ENCODE assay signal across 9 cellular contexts in genomic region chr12:32399045-32399372, GRCh38. TPM values are rescaled to one million over a fixed set of nuclear protein-coding genes. Genes with fewer than 3 reads are reported as not detected.
DNase-seq lines count a peak whose midpoint lies in the region; ATAC-seq and TF ChIP-seq lines count a peak whose summit lies in the region.
"Had no signal": no experiment of that assay in that cellular context is flagged by ENCODE, and none has a peak within 500 bp of the region (broad histone marks: within the 10 kb centered on the region; RNA-seq: fewer than 3 reads in every experiment).

No MANE protein-coding gene starts in this region.

- H3F3A ChIP-seq in MM.1S (ENCODE audit: insufficient read depth, low read length), result peaks cover 18% of the 10 kb centered on the region

- no peak overlapping the region for H4K8ac ChIP-seq in neuronal stem cell (ENCODE audit: low read depth, low read length)

- H3K27ac Mint-ChIP-seq in CD8-positive, alpha-beta T cell, result no peak overlapping the region

- peak overlapping the region; percentile 99 for H3K23ac ChIP-seq in neuronal stem cell (ENCODE audit: low read depth, low read length, poor library complexity)

- no peaks in the 10 kb centered on the region for H3K36me3 Mint-ChIP-seq in CD8-positive, alpha-beta T cell

- no peak for ATAC-seq in CD8-positive, alpha-beta T cell
- no peak for ATAC-seq in HG03571 (IDR thresholded peaks at IDR 0.05; ENCODE audit: unreplicated experiment)

- H3K4me1 ChIP-seq in CD8-positive, alpha-beta T cell (ENCODE audit: insufficient read depth, low read length), result peaks cover 2% of the 10 kb centered on the region
- no peaks in the 10 kb centered on the region for H3K4me1 ChIP-seq in MM.1S (ENCODE audit: low read length)
- H3K4me1 ChIP-seq in endocrine pancreas (ENCODE audit: control insufficient read depth, insufficient read depth, low read length), result no peaks in the 10 kb centered on the region
- peaks cover 1 to 9% of the 10 kb centered on the region in 2 donors for H3K4me1 ChIP-seq in neuronal stem cell (ENCODE audit: control insufficient read depth in 2 of 2, insufficient read depth in 1 of 2, low read depth in 1 of 2, low read length in 2 of 2)

- no peak overlapping the region for H3K14ac ChIP-seq in neuronal stem cell (ENCODE audit: low read length)

- DNase-seq in CD8-positive, alpha-beta T cell, result no peak
- DNase-seq in MM.1S (no peak), neuronal stem cell (ENCODE audit: low spot score) (no peak), NCI-H146 (lab: John Stamatoyannopoulos, UW) (no peak), kidney glomerular epithelial cell (lab: John Stamatoyannopoulos, UW) (no peak), pons (ENCODE audit: low spot score) (no peak)
- DNase-seq: activated gamma-delta T cell had no signal

- H2BK120ac ChIP-seq in neuronal stem cell (ENCODE audit: low read depth, low read length), result no peak overlapping the region

- H3K4me1 Mint-ChIP-seq in CD8-positive, alpha-beta T cell (ENCODE audit: low read depth), result peaks cover 17% of the 10 kb centered on the region

- H3K4me2 ChIP-seq in MM.1S (ENCODE audit: low read depth, low read length) (peak overlapping the region; percentile 89), neuronal stem cell (ENCODE audit: insufficient read depth, low read length, poor library complexity, severe bottlenecking) (peak overlapping the region; percentile 96)

- CTCF ChIA-PET in CD8-positive, alpha-beta T cell (lab: Charles Lee), result no interaction called here

- no peak overlapping the region for H3K27ac ChIP-seq in CD8-positive, alpha-beta T cell (ENCODE audit: low read depth, low read length)
- H3K27ac ChIP-seq in MM.1S (ENCODE audit: low read length), result peak overlapping the region; percentile 53; the same call in 1 of the 2 replicates
- H3K27ac ChIP-seq in neuronal stem cell (replicated peaks; ENCODE audit: low read length), result peak overlapping the region; percentile 66

- H4K91ac ChIP-seq in neuronal stem cell (ENCODE audit: low read depth, low read length, poor library complexity), result no peak overlapping the region

- H2BK15ac ChIP-seq in neuronal stem cell (ENCODE audit: low read length), result no peak overlapping the region

- H3K9me3 ChIP-seq in CD8-positive, alpha-beta T cell (ENCODE audit: low read length), result no peaks in the 10 kb centered on the region
- H3K9me3 ChIP-seq in MM.1S (replicated peaks; ENCODE audit: insufficient read depth, low read length) (no peaks in the 10 kb centered on the region), endocrine pancreas (ENCODE audit: control insufficient read depth, low read length) (no peaks in the 10 kb centered on the region), neuronal stem cell (replicated peaks in 1 of 2; ENCODE audit: control insufficient read depth in 2 of 2, insufficient read depth in 1 of 2, low read depth in 1 of 2, low read length in 2 of 2) (no peaks in the 10 kb centered on the region)

- H3K79me2 ChIP-seq in MM.1S (ENCODE audit: low read length), result peaks cover 5% of the 10 kb centered on the region

- intact Hi-C loops in CD8-positive, alpha-beta T cell (cut with DNase I, micrococcal nuclease), result no loop called here

- no peak overlapping the region for H3K4ac ChIP-seq in neuronal stem cell (ENCODE audit: low read length)

- no peaks in the 10 kb centered on the region for H3K9me3 Mint-ChIP-seq in CD8-positive, alpha-beta T cell

- POLR2A ChIA-PET in CD8-positive, alpha-beta T cell (lab: Charles Lee), result no interaction called here

- H2BK12ac ChIP-seq in neuronal stem cell (ENCODE audit: low read length), result no peak overlapping the region

- H2AFZ ChIP-seq in MM.1S (ENCODE audit: low read length), result peak overlapping the region; percentile 76
- H2AFZ ChIP-seq in neuronal stem cell (ENCODE audit: low read length), result peak overlapping the region; percentile 100

- H3K4me3 Mint-ChIP-seq in CD8-positive, alpha-beta T cell, result peak overlapping the region; percentile 74

- H3K9ac ChIP-seq in MM.1S (ENCODE audit: low read length) (peak overlapping the region; percentile 19; the same call in 1 of the 2 replicates), endocrine pancreas (ENCODE audit: control insufficient read depth, insufficient read depth, low read length) (peak overlapping the region; percentile 67), neuronal stem cell (ENCODE audit: low read depth, low read length, poor library complexity) (peak overlapping the region; percentile 78)

- H3K27me3 ChIP-seq in CD8-positive, alpha-beta T cell (ENCODE audit: insufficient read depth, low read length), result no peaks in the 10 kb centered on the region
- no peaks in the 10 kb centered on the region for H3K27me3 ChIP-seq in MM.1S (replicated peaks; ENCODE audit: insufficient read depth, low read length)
- H3K27me3 ChIP-seq in endocrine pancreas (ENCODE audit: control insufficient read depth, insufficient read depth, low read length), result no peaks in the 10 kb centered on the region
- peaks cover 0 to 11% (median 7%) of the 10 kb centered on the region in 3 experiments for H3K27me3 ChIP-seq in neuronal stem cell (ENCODE audit: control insufficient read depth in 3 of 3, insufficient read depth in 3 of 3, low read depth in 1 of 3, low read length in 3 of 3)

- peaks cover 33% of the 10 kb centered on the region for H3K27me3 Mint-ChIP-seq in CD8-positive, alpha-beta T cell (ENCODE audit: low read depth)

- H3K79me1 ChIP-seq in neuronal stem cell (ENCODE audit: low read depth, low read length), result peaks cover 2% of the 10 kb centered on the region

- peak overlapping the region; percentile 96 for H2BK5ac ChIP-seq in neuronal stem cell (ENCODE audit: low read length)

- peak overlapping the region; percentile 23 for H3K4me3 ChIP-seq in CD8-positive, alpha-beta T cell (ENCODE audit: low read depth, low read length)
- H3K4me3 ChIP-seq in MM.1S (ENCODE audit: low read length) (peak overlapping the region; percentile 81), endocrine pancreas (ENCODE audit: control insufficient read depth, insufficient read depth, low read length) (peak overlapping the region; percentile 76), neuronal stem cell (ENCODE audit: low read length in 2 of 2) (peak overlapping the region; percentile 71 to 83)

- no peak overlapping the region for H2AK5ac ChIP-seq in neuronal stem cell (ENCODE audit: low read depth, low read length)

- H3K9me2 ChIP-seq in MM.1S (replicated peaks; ENCODE audit: insufficient read depth, low read length), result no peaks in the 10 kb centered on the region

- peak overlapping the region; percentile 94 for H3K18ac ChIP-seq in neuronal stem cell (ENCODE audit: low read length)

- no peaks in the 10 kb centered on the region for H3K36me3 ChIP-seq in CD8-positive, alpha-beta T cell (ENCODE audit: insufficient read depth, low read length)
- H3K36me3 ChIP-seq in MM.1S (replicated peaks; ENCODE audit: insufficient read depth, low read length) (no peaks in the 10 kb centered on the region), endocrine pancreas (ENCODE audit: control insufficient read depth, insufficient read depth, low read length) (no peaks in the 10 kb centered on the region), neuronal stem cell (replicated peaks in 1 of 2; ENCODE audit: control insufficient read depth in 2 of 2, insufficient read depth in 2 of 2, low read length in 2 of 2) (no peaks in the 10 kb centered on the region)

- no peak for TF ChIP-seq CTCF in CD8-positive, alpha-beta T cell (IDR thresholded peaks at IDR 0.05)
- TF ChIP-seq CTCF in MM.1S (IDR thresholded peaks at IDR 0.05; ENCODE audit: low read length), result no peak

- no CpG with 5 or more reads among the region's 33 CpGs for WGBS in neuronal stem cell (ENCODE audit: extremely low coverage in 2 of 2, insufficient read length in 2 of 2, insufficient replicate concordance in 1 of 2), 2 donors

- no peaks in the 10 kb centered on the region for H4K20me1 ChIP-seq in MM.1S (ENCODE audit: insufficient read depth, low read length)

RNA-seq across cellular contexts. Expression of gene FGD4, which starts 0.3 kb away (rescaled TPM):
- under 1 TPM in 1 of 2 experiments, not detected in 1; 0.31 TPM for total RNA-seq in CD8-positive, alpha-beta T cell
- polyA plus RNA-seq in neuronal stem cell (2013, experiment 1 of 2), result 10.7 TPM
- 12.5 TPM for polyA plus RNA-seq in neuronal stem cell (2013, experiment 2 of 2)

Comparison
In these comparisons a context has a peak if more than half of its experiments do, and no peak if none do; other contexts are left out.
1. H3K4me3 ChIP-seq: peak in every context shown above with its lines; median percentile 81 in MM.1S; 77 in neuronal stem cell; 76 in endocrine pancreas; 23 in CD8-positive, alpha-beta T cell.
2. H3K9ac ChIP-seq: peak in every context shown above with its lines; median percentile 78 in neuronal stem cell; 67 in endocrine pancreas; 19 in MM.1S.